8 cellular contexts compared by ENCODE assay signal in genomic region chr5:126680215-126680817, GRCh38.
DNase-seq lines count a peak whose midpoint lies in the region; ATAC-seq and TF ChIP-seq lines count a peak whose summit lies in the region.

No MANE protein-coding gene starts in this region.

- H3K4me3 ChIP-seq in foreskin fibroblast (ENCODE audit: low read depth in 1 of 2, low read length in 2 of 2) = no peak overlapping the region

- DNase-seq in NCI-H526 treated with DMSO at 0.1 percent for 48 hours (lab: John Stamatoyannopoulos, UW) = peak; percentile 73
- DNase-seq in foreskin fibroblast = peak; percentile 60 to 87
- DNase-seq in T-helper 9 cell = no peak
- DNase-seq in middle frontal gyrus (ENCODE audit: extremely low spot score, low spot score) = no peak
- no peak for DNase-seq in 8988T
- no peak for DNase-seq in DMS153 (lab: John Stamatoyannopoulos, UW)

- TF ChIP-seq CTCF in foreskin fibroblast (IDR thresholded peaks at IDR 0.05; ENCODE audit: low read depth, low read length) = no peak

- peak; percentile 55 for ATAC-seq in GM18517 (IDR thresholded peaks at IDR 0.05; ENCODE audit: unreplicated experiment)
- peak; percentile 79 for ATAC-seq in HG02759 (IDR thresholded peaks at IDR 0.05; ENCODE audit: unreplicated experiment)

Comparison
In these comparisons a context has a peak if more than half of its experiments do, and no peak if none do; other contexts are left out.
1. DNase-seq: peak in NCI-H526 treated with DMSO at 0.1 percent for 48 hours (single experiment) and foreskin fibroblast (2 of 2); none in T-helper 9 cell (single experiment), middle frontal gyrus (single experiment), 8988T (single experiment) and DMS153 (single experiment).